ENCODE assay signal across 9 cellular contexts in the genomic region with DNA sequence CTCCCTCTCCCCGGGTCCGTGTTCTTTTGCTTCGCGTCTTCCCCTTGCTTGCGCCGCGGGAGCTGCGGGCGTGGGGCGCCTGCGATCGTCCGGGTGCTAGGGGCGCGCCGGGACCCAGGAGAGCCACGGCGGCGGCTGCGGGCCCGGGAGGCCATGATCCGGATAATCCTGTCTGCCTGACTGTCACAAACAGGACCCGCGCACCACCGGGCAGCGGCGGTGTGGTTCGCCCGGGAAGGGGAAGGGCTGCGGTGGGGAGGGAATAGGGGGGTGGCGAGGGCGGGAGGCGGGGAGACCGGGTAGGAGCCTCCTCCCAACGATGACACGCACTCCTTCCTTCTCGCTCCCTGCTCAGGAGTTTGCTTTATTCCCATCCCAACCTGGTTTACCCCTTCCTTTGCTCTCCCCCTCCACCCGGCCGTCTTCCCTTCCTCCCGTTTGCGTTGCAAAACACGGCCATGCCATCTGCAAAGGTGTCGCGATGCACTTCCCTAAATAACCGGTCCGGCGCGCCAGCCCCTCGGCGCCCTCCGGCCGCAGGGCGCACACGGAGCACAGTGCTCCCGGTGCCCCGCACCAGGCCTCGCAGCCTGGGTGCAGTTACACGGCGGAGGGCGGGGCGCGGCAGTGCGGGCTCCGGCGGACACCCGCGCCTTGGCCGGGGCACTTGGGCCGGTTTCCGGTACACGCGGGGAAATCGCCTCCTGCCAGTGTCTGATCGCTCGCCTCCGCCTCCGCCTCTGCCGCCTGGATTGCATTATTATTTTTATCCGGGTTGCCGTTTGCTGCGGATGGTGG. TPM values are rescaled to one million over a fixed set of nuclear protein-coding genes. Genes with fewer than 3 reads are reported as not detected.
DNase-seq lines count a peak whose midpoint lies in the region; ATAC-seq, FAIRE-seq and TF ChIP-seq lines count a peak whose summit lies in the region.
"Had no signal": no experiment of that assay in that cellular context is flagged by ENCODE, and none has a peak within 500 bp of the region (broad histone marks: within the 10 kb centered on the region; RNA-seq: fewer than 3 reads in every experiment).

No MANE protein-coding gene starts in this region.

- dilution Hi-C loops in keratinocyte (cut with MboI; ENCODE audit: extremely low pct_ligation_motif_present, low sequenced_read_pairs), result no loop called here

- H3K36me3 ChIP-seq in keratinocyte (ENCODE audit: control insufficient read depth in 2 of 2, extremely low read depth in 1 of 2, insufficient read depth in 2 of 2, low read length in 2 of 2), result no peaks in the 10 kb centered on the region

- H3K79me2 ChIP-seq in keratinocyte (ENCODE audit: control insufficient read depth, insufficient read depth, low read length), result peaks cover 32% of the 10 kb centered on the region

- H2AFZ ChIP-seq in keratinocyte (ENCODE audit: control insufficient read depth, low read length), result peak overlapping the region; percentile 97

- no peak for ATAC-seq in GM21367 (IDR thresholded peaks at IDR 0.05; ENCODE audit: unreplicated experiment)

- peak overlapping the region; percentile 96 for H3K27ac ChIP-seq in caudate nucleus (ENCODE audit: low read depth, low read length)
- H3K27ac ChIP-seq in keratinocyte (ENCODE audit: control insufficient read depth, insufficient read depth, low read length), result peak overlapping the region; percentile 85

- no peaks in the 10 kb centered on the region for H3K9me1 ChIP-seq in keratinocyte (ENCODE audit: control insufficient read depth, extremely low read depth, insufficient read depth, low read length)

- H3K4me1 ChIP-seq in keratinocyte (ENCODE audit: control insufficient read depth, extremely low read depth, insufficient read depth, low read length), result peaks cover 14% of the 10 kb centered on the region

- peak; percentile 32 for FAIRE-seq in keratinocyte (lab: Jason Lieb, UNC)
- FAIRE-seq: G401.6 had no signal

- peak overlapping the region; percentile 99 for H3K4me2 ChIP-seq in keratinocyte (ENCODE audit: control insufficient read depth, extremely low read depth, insufficient read depth, low read depth, low read length)

- no peaks in the 10 kb centered on the region for H4K20me1 ChIP-seq in keratinocyte (ENCODE audit: control insufficient read depth, extremely low read depth, insufficient read depth, low read length)

- peak; percentile 13 for DNase-seq in NCI-H2029 (lab: John Stamatoyannopoulos, UW)
- DNase-seq in NCI-H2029 treated with DMSO at 0.1 percent for 48 hours (lab: John Stamatoyannopoulos, UW), result no peak
- peak; percentile 36 for DNase-seq in NCI-H1105 treated with DMSO at 0.1 percent for 48 hours (lab: John Stamatoyannopoulos, UW)
- peak in 59 of 61 donors; percentile 15 to 91 (median 67) for DNase-seq in caudate nucleus (lab: John Stamatoyannopoulos, UW)
- no peak for DNase-seq in keratinocyte (ENCODE audit: low read depth, low spot score)
- DNase-seq in stimulated activated CD4-positive, alpha-beta T cell treated with anti-CD3 and anti-CD28 coated beads, Interleukin-12 subunit alpha, Interleukin-12 subunit beta, amount 100 ng/mL, for 24 hours (ENCODE audit: low read depth in 2 of 2), result peak; percentile 49 to 53

- peak overlapping the region; percentile 86 for H3K4me3 ChIP-seq in WI38 (ENCODE audit: low read depth, low read length)
- peak overlapping the region; percentile 79 to 91 (median 90) for H3K4me3 ChIP-seq in keratinocyte (ENCODE audit: control insufficient read depth in 2 of 3, extremely low read depth in 1 of 3, insufficient read depth in 2 of 3, low read depth in 1 of 3, low read length in 3 of 3)

- H3K9me3 ChIP-seq in keratinocyte (ENCODE audit: control insufficient read depth, low read depth, low read length), result no peaks in the 10 kb centered on the region

- no peaks in the 10 kb centered on the region for H3K27me3 ChIP-seq in keratinocyte (ENCODE audit: control insufficient read depth, extremely low read depth, insufficient read depth, low read length)

- TF ChIP-seq CTCF in WI38 (IDR thresholded peaks at IDR 0.05; ENCODE audit: low read depth, low read length) (no peak), keratinocyte (optimal IDR thresholded peaks at IDR 0.05 in 1 of 3, IDR thresholded peaks at IDR 0.05 in 1 of 3, conservative IDR thresholded peaks at IDR 0.05 in 1 of 3; ENCODE audit: extremely low read depth in 1 of 3, insufficient read depth in 2 of 3, low read length in 3 of 3) (peak in 1 of 3 experiments; percentile 23)

- H3K9ac ChIP-seq in keratinocyte (ENCODE audit: control insufficient read depth, extremely low read depth, insufficient read depth, low read length), result peak overlapping the region; percentile 86

RNA-seq across cellular contexts. Expression of a gene that starts 1.5 kb away (rescaled TPM):
- 28.4 to 39.0 TPM (median 28.7 TPM) in 3 replicates for polyA plus RNA-seq in keratinocyte
- 91.5 TPM for polyA plus RNA-seq in keratinocyte (2011; ENCODE audit: low read depth)
- 26.2 and 33.5 TPM in 2 replicates for polyA plus RNA-seq in keratinocyte (2011; cell fraction: cytosol; rRNA removed)
- 47.3 and 51.9 TPM in 2 replicates for polyA plus RNA-seq in keratinocyte (2011; cell fraction: nucleus; rRNA removed)
- polyA plus RNA-seq in keratinocyte (2012; ENCODE audit: low replicate concordance), result 25.7 and 27.5 TPM in 2 replicates
- 60.9 to 93.3 TPM (median 91.2 TPM) in 3 replicates for polyA minus RNA-seq in keratinocyte
- 21.9 TPM for polyA minus RNA-seq in keratinocyte (2011; cell fraction: cytosol; rRNA and poly(A)+ RNA removed)
- 34.7 and 68.0 TPM in 2 replicates for polyA minus RNA-seq in keratinocyte (2011; cell fraction: nucleus; rRNA and poly(A)+ RNA removed)

Comparison
In these comparisons a context has a peak if more than half of its experiments do, and no peak if none do; other contexts are left out.
1. DNase-seq: peak in NCI-H2029 (single experiment), NCI-H1105 treated with DMSO at 0.1 percent for 48 hours (single experiment), caudate nucleus (59 of 61) and stimulated activated CD4-positive, alpha-beta T cell treated with anti-CD3 and anti-CD28 coated beads, Interleukin-12 subunit alpha, Interleukin-12 subunit beta, amount 100 ng/mL, for 24 hours (2 of 2); none in NCI-H2029 treated with DMSO at 0.1 percent for 48 hours (single experiment) and keratinocyte (single experiment).